In genomic region chr10:103563231-103564115, GRCh38 we compare ENCODE assay signal across 29 cellular contexts.
"Had no signal": no experiment of that assay in that cellular context is flagged by ENCODE, and none has a peak within 500 bp of the region (broad histone marks: within the 10 kb centered on the region; RNA-seq: fewer than 3 reads in every experiment).

No MANE protein-coding gene starts in this region.

- H3K36me3 Mint-ChIP-seq: activated naive CD8-positive, alpha-beta T cell; brain had no signal

- DNase-seq: activated CD4-positive, alpha-beta T cell treated with anti-CD3 and anti-CD28 coated beads for 36 hours; activated CD4-positive, CD25-positive, alpha-beta regulatory T cell; activated effector memory CD4-positive, alpha-beta T cell treated with Interleukin-2 at 50 U/mL for 16 hours; activated naive CD4-positive, alpha-beta T cell treated with Interleukin-2 at 50 U/mL for 16 hours; aorta; cerebellar nuclear complex; colonic mucosa; effector CD8-positive, alpha-beta T cell; esophagus squamous epithelium; foreskin melanocyte; glutamatergic neuron; islet precursor cell; mammary epithelial cell; ovary; retina; spleen; stimulated activated naive CD4-positive, alpha-beta T cell; T-helper 1 cell; testis; trophoblast cell had no signal

- H3K79me2 ChIP-seq: hepatocyte had no signal

- H3K4me3 ChIP-seq: cardiac muscle cell, colonic mucosa, esophagus squamous epithelium, hepatocyte, ovary, spleen, testis had no signal

- H3K27me3 ChIP-seq: cardiac muscle cell, colonic mucosa, hepatocyte, ovary, testis had no signal

- H3K27ac Mint-ChIP-seq: activated CD4-positive, alpha-beta T cell treated with anti-CD3 and anti-CD28 coated beads for 36 hours; activated naive CD8-positive, alpha-beta T cell; nephron; progenitor cell of endocrine pancreas; T-helper 2 cell treated with Interferon-gamma antibody and Interleukin-4, amounts not matched to agents 5 μg/mL and 100 μg/mL, for 36 hours had no signal

- ATAC-seq: activated CD4-positive, alpha-beta T cell treated with anti-CD3 and anti-CD28 coated beads for 36 hours had no signal

- H3K36me3 ChIP-seq: cardiac muscle cell, colonic mucosa, esophagus squamous epithelium, neutrophil, ovary, spleen had no signal

- H2AFZ ChIP-seq: hepatocyte had no signal

- H3K9me3 Mint-ChIP-seq: nephron; T-helper 2 cell treated with Interferon-gamma antibody and Interleukin-4, amounts not matched to agents 5 μg/mL and 100 μg/mL, for 36 hours had no signal

- H3K9me3 ChIP-seq: colonic mucosa, neutrophil, ovary, testis had no signal

- H3K4me3 Mint-ChIP-seq: activated CD4-positive, alpha-beta T cell treated with anti-CD3 and anti-CD28 coated beads for 36 hours; activated naive CD8-positive, alpha-beta T cell; brain; nephron; T-helper 2 cell treated with Interferon-gamma antibody and Interleukin-4, amounts not matched to agents 5 μg/mL and 100 μg/mL, for 36 hours had no signal

- H3K4me2 ChIP-seq: hepatocyte had no signal

- H3K4me1 ChIP-seq: colonic mucosa, esophagus squamous epithelium, spleen, testis had no signal

- H3K4me1 Mint-ChIP-seq: activated CD4-positive, alpha-beta T cell treated with anti-CD3 and anti-CD28 coated beads for 36 hours had no signal

- H3K27ac ChIP-seq: cardiac muscle cell, colonic mucosa, epithelial cell of prostate, esophagus squamous epithelium, hepatocyte, neutrophil, ovary, spleen, testis had no signal
